ENCODE assay signal across 1 cellular context in genomic region chr7:2373124-2373556, GRCh38.
TF ChIP-seq lines count a peak whose summit lies in the region.

No MANE protein-coding gene starts in this region.

TF ChIP-seq in GM12878, 131 proteins besides CTCF, POLR2A, EP300 and RAD21:
- TF ChIP-seq BCL3 (IDR thresholded peaks at IDR 0.05; ENCODE audit: borderline replicate concordance, insufficient read depth, low read depth, low read length, poor library complexity, severe bottlenecking) (no peak), POLR2AphosphoS5 (IDR thresholded peaks at IDR 0.05; ENCODE audit: low read length) (0 out of 2 replicates have a peak, but pooled peaks have one; percentile 40)
